ENCODE assay signal across 12 cellular contexts in genomic region chr16:84555418-84556196, GRCh38. TPM values are rescaled to one million over a fixed set of nuclear protein-coding genes. Genes with fewer than 3 reads are reported as not detected.
DNase-seq lines count a peak whose midpoint lies in the region.
"Had no signal": no experiment of that assay in that cellular context is flagged by ENCODE, and none has a peak within 500 bp of the region (broad histone marks: within the 10 kb centered on the region; RNA-seq: fewer than 3 reads in every experiment).

No MANE protein-coding gene starts in this region.

- H3K4me1 Mint-ChIP-seq in T-helper 2 cell treated with Interferon-gamma antibody and Interleukin-4, amounts not matched to agents 5 μg/mL and 100 μg/mL, for 36 hours (ENCODE audit: low read depth) = peaks cover 34% of the 10 kb centered on the region

- no peaks in the 10 kb centered on the region for H3K9me3 ChIP-seq in BLaER1 treated with 17β-estradiol and CSF1 and Interleukin-3, amounts not matched to agents 10 nM and 100 nM (replicated peaks in 1 of 11)

- no peak overlapping the region for H3K4me3 ChIP-seq in BLaER1 treated with 17β-estradiol and CSF1 and Interleukin-3, amounts not matched to agents 10 nM and 100 nM
- no peak overlapping the region for H3K4me3 ChIP-seq in H7 (ENCODE audit: insufficient read depth, low read depth, low read length)
- H3K4me3 ChIP-seq: cardiac muscle cell had no signal

- peak overlapping the region; percentile 18 for H3K4me3 Mint-ChIP-seq in T-helper 2 cell treated with Interferon-gamma antibody and Interleukin-4, amounts not matched to agents 5 μg/mL and 100 μg/mL, for 36 hours
- H3K4me3 Mint-ChIP-seq: naive B cell had no signal

- H3K36me3 ChIP-seq in BLaER1 treated with 17β-estradiol and CSF1 and Interleukin-3, amounts not matched to agents 10 nM and 100 nM = no peaks in the 10 kb centered on the region
- H3K36me3 ChIP-seq in H7 (replicated peaks; ENCODE audit: control insufficient read depth, insufficient read depth, low read length) = no peaks in the 10 kb centered on the region
- H3K36me3 ChIP-seq: cardiac muscle cell had no signal

- H3K36me3 Mint-ChIP-seq in T-helper 2 cell treated with Interferon-gamma antibody and Interleukin-4, amounts not matched to agents 5 μg/mL and 100 μg/mL, for 36 hours (ENCODE audit: low read depth) = peaks cover 21% of the 10 kb centered on the region
- H3K36me3 Mint-ChIP-seq: naive B cell had no signal

- no peaks in the 10 kb centered on the region for H4K20me1 ChIP-seq in BLaER1 treated with 17β-estradiol and CSF1 and Interleukin-3, amounts not matched to agents 10 nM and 100 nM

- H3K9ac ChIP-seq in BLaER1 treated with 17β-estradiol and CSF1 and Interleukin-3, amounts not matched to agents 10 nM and 100 nM = 0 out of 22 replicates have a peak overlapping the region, but pooled peaks of 1 of the 11 experiments have one; percentile 23

- H3K27ac ChIP-seq in BLaER1 treated with 17β-estradiol and CSF1 and Interleukin-3, amounts not matched to agents 10 nM and 100 nM = no peak overlapping the region
- H3K27ac ChIP-seq: cardiac muscle cell had no signal

- H3K27me3 ChIP-seq in BLaER1 treated with 17β-estradiol and CSF1 and Interleukin-3, amounts not matched to agents 10 nM and 100 nM = no peaks in the 10 kb centered on the region
- no peaks in the 10 kb centered on the region for H3K27me3 ChIP-seq in H7 (ENCODE audit: control insufficient read depth, insufficient read depth, low read length)
- H3K27me3 ChIP-seq: cardiac muscle cell had no signal

- H3K27me3 Mint-ChIP-seq in T-helper 2 cell treated with Interferon-gamma antibody and Interleukin-4, amounts not matched to agents 5 μg/mL and 100 μg/mL, for 36 hours (ENCODE audit: low read depth) = no peaks in the 10 kb centered on the region
- H3K27me3 Mint-ChIP-seq: naive B cell had no signal

- H3K27ac Mint-ChIP-seq in T-helper 2 cell treated with Interferon-gamma antibody and Interleukin-4, amounts not matched to agents 5 μg/mL and 100 μg/mL, for 36 hours = peak overlapping the region; percentile 23

- peak overlapping the region in 7 of 11 experiments; percentile 1 to 84 (median 23); a peak in 8 of 22 replicates for H3K4me2 ChIP-seq in BLaER1 treated with 17β-estradiol and CSF1 and Interleukin-3, amounts not matched to agents 10 nM and 100 nM

- peaks cover 21 to 55% (median 37%) of the 10 kb centered on the region in 10 experiments for H3K4me1 ChIP-seq in BLaER1 treated with 17β-estradiol and CSF1 and Interleukin-3, amounts not matched to agents 10 nM and 100 nM

- H3K9me3 Mint-ChIP-seq in T-helper 2 cell treated with Interferon-gamma antibody and Interleukin-4, amounts not matched to agents 5 μg/mL and 100 μg/mL, for 36 hours = no peaks in the 10 kb centered on the region
- H3K9me3 Mint-ChIP-seq: naive B cell had no signal

- DNase-seq in H7 = peak; percentile 70
- no peak for DNase-seq in T-helper 2 cell treated with Interferon-gamma antibody and Interleukin-4, amounts not matched to agents 5 μg/mL and 100 μg/mL, for 36 hours (ENCODE audit: low spot score)
- DNase-seq in left kidney (ENCODE audit: low read depth, low spot score) = peak; percentile 65
- DNase-seq in NCI-H446 treated with DMSO at 0.1 percent for 48 hours (lab: John Stamatoyannopoulos, UW) = no peak
- DNase-seq in kidney tubule cell (ENCODE audit: low spot score) = no peak
- no peak for DNase-seq in SHP77 treated with DMSO at 0.1 percent for 48 hours (lab: John Stamatoyannopoulos, UW)
- no peak for DNase-seq in mesenteric fat pad (ENCODE audit: low spot score)
- DNase-seq: erythroblast, MM.1S, naive B cell had no signal

RNA-seq across cellular contexts. Expression of gene MEAK7, which starts 51.1 kb away (rescaled TPM):
- total RNA-seq in H7 (2014; rRNA removed; shearing (Covaris generic)) = 9.2 and 11.6 TPM in 2 replicates
- 11.5 TPM for total RNA-seq in mesenteric fat pad

Comparison
In these comparisons a context has a peak if more than half of its experiments do, and no peak if none do; other contexts are left out.
1. DNase-seq: peak in H7 (single experiment) and left kidney (single experiment); none in T-helper 2 cell treated with Interferon-gamma antibody and Interleukin-4, amounts not matched to agents 5 μg/mL and 100 μg/mL, for 36 hours (single experiment), NCI-H446 treated with DMSO at 0.1 percent for 48 hours (single experiment), kidney tubule cell (single experiment), SHP77 treated with DMSO at 0.1 percent for 48 hours (single experiment) and mesenteric fat pad (single experiment).